In genomic region chr3:47005212-47006144, GRCh38 we compare ENCODE assay signal across 2 cellular contexts.
TF ChIP-seq lines count a peak whose summit lies in the region.

No MANE protein-coding gene starts in this region.

TF ChIP-seq in SK-N-SH, 30 proteins besides CTCF, POLR2A, EP300 and RAD21 (continued from another document):
- TF ChIP-seq USF1 (IDR thresholded peaks at IDR 0.05; ENCODE audit: borderline replicate concordance, low read depth), result no peak
- TF ChIP-seq GABPA (IDR thresholded peaks at IDR 0.05; ENCODE audit: low read depth), result no peak
- TF ChIP-seq FOSL2 (IDR thresholded peaks at IDR 0.05; ENCODE audit: borderline replicate concordance, low read depth), result no peak
- TF ChIP-seq IRF3 (IDR thresholded peaks at IDR 0.05; ENCODE audit: low read depth, low read length), result no peak
- TF ChIP-seq ZBTB33 (IDR thresholded peaks at IDR 0.05; ENCODE audit: borderline replicate concordance, low read depth), result no peak
- TF ChIP-seq YY1 (IDR thresholded peaks at IDR 0.05; ENCODE audit: low read depth), result no peak

TF ChIP-seq in SK-N-SH treated with all-trans-retinoic acid at 6 μM for 48 hours, 23 proteins besides CTCF, POLR2A, EP300 and RAD21:
- TF ChIP-seq POU6F1 (CRISPR knock-in tag; IDR thresholded peaks at IDR 0.05; ENCODE audit: borderline replicate concordance, low read depth) (no peak), ZNF565 (CRISPR knock-in tag; conservative IDR thresholded peaks at IDR 0.05; ENCODE audit: low read depth) (no peak), PPARA (CRISPR knock-in tag; IDR thresholded peaks at IDR 0.05; ENCODE audit: borderline replicate concordance) (no peak), TCF4 (CRISPR knock-in tag; IDR thresholded peaks at IDR 0.05; ENCODE audit: borderline replicate concordance) (no peak), ARNTL (CRISPR knock-in tag; IDR thresholded peaks at IDR 0.05; ENCODE audit: borderline replicate concordance, low read depth) (no peak), ESRRG (CRISPR knock-in tag; IDR thresholded peaks at IDR 0.05) (no peak), ISL1 (CRISPR knock-in tag; IDR thresholded peaks at IDR 0.05) (no peak), ZNF70 (CRISPR knock-in tag; IDR thresholded peaks at IDR 0.05) (no peak), BACH2 (CRISPR knock-in tag; IDR thresholded peaks at IDR 0.05; ENCODE audit: borderline replicate concordance) (no peak), ZFP3 (CRISPR knock-in tag; IDR thresholded peaks at IDR 0.05) (no peak), CSDC2 (CRISPR knock-in tag; IDR thresholded peaks at IDR 0.05) (no peak), SNAI2 (CRISPR knock-in tag; IDR thresholded peaks at IDR 0.05) (no peak), OSR1 (CRISPR knock-in tag; IDR thresholded peaks at IDR 0.05) (no peak), RARB (CRISPR knock-in tag; IDR thresholded peaks at IDR 0.05) (no peak), GLIS3 (CRISPR knock-in tag; IDR thresholded peaks at IDR 0.05) (no peak), ZNF8 (CRISPR knock-in tag; IDR thresholded peaks at IDR 0.05) (no peak)
- TF ChIP-seq, protein P1, sequence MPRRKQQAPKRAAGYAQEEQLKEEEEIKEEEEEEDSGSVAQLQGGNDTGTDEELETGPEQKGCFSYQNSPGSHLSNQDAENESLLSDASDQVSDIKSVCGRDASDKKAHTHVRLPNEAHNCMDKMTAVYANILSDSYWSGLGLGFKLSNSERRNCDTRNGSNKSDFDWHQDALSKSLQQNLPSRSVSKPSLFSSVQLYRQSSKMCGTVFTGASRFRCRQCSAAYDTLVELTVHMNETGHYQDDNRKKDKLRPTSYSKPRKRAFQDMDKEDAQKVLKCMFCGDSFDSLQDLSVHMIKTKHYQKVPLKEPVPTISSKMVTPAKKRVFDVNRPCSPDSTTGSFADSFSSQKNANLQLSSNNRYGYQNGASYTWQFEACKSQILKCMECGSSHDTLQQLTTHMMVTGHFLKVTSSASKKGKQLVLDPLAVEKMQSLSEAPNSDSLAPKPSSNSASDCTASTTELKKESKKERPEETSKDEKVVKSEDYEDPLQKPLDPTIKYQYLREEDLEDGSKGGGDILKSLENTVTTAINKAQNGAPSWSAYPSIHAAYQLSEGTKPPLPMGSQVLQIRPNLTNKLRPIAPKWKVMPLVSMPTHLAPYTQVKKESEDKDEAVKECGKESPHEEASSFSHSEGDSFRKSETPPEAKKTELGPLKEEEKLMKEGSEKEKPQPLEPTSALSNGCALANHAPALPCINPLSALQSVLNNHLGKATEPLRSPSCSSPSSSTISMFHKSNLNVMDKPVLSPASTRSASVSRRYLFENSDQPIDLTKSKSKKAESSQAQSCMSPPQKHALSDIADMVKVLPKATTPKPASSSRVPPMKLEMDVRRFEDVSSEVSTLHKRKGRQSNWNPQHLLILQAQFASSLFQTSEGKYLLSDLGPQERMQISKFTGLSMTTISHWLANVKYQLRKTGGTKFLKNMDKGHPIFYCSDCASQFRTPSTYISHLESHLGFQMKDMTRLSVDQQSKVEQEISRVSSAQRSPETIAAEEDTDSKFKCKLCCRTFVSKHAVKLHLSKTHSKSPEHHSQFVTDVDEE (CRISPR knock-in tag; IDR thresholded peaks at IDR 0.05), result no peak
- TF ChIP-seq, protein P2, sequence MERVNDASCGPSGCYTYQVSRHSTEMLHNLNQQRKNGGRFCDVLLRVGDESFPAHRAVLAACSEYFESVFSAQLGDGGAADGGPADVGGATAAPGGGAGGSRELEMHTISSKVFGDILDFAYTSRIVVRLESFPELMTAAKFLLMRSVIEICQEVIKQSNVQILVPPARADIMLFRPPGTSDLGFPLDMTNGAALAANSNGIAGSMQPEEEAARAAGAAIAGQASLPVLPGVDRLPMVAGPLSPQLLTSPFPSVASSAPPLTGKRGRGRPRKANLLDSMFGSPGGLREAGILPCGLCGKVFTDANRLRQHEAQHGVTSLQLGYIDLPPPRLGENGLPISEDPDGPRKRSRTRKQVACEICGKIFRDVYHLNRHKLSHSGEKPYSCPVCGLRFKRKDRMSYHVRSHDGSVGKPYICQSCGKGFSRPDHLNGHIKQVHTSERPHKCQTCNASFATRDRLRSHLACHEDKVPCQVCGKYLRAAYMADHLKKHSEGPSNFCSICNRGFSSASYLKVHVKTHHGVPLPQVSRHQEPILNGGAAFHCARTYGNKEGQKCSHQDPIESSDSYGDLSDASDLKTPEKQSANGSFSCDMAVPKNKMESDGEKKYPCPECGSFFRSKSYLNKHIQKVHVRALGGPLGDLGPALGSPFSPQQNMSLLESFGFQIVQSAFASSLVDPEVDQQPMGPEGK (CRISPR knock-in tag; IDR thresholded peaks at IDR 0.05; ENCODE audit: borderline replicate concordance), result no peak
